Comparison of ENCODE assay signal across 9 cellular contexts in genomic region chr19:3046621-3047306, GRCh38. TPM values are rescaled to one million over a fixed set of nuclear protein-coding genes. Genes with fewer than 3 reads are reported as not detected.
DNase-seq lines count a peak whose midpoint lies in the region; ATAC-seq lines count a peak whose summit lies in the region.
"Had no signal": no experiment of that assay in that cellular context is flagged by ENCODE, and none has a peak within 500 bp of the region (broad histone marks: within the 10 kb centered on the region; RNA-seq: fewer than 3 reads in every experiment).

No MANE protein-coding gene starts in this region.

- no peak overlapping the region for H3K27ac Mint-ChIP-seq in stimulated activated effector memory CD8-positive, alpha-beta T cell treated with anti-CD3 and anti-CD28 coated beads, Interleukin-12 subunit alpha, Interleukin-12 subunit beta, amount 100 ng/mL, for 72 hours

- DNase-seq in NT2/D1 (ENCODE audit: low read depth, low spot score) = no peak
- DNase-seq in left ventricle myocardium superior = peak; percentile 65
- no peak for DNase-seq in stimulated activated effector memory CD8-positive, alpha-beta T cell treated with anti-CD3 and anti-CD28 coated beads, Interleukin-12 subunit alpha, Interleukin-12 subunit beta, amount 100 ng/mL, for 72 hours (ENCODE audit: low spot score in 2 of 2)
- no peak for DNase-seq in HPDE6-E6E7 (ENCODE audit: extremely low spot score)
- DNase-seq in NCI-H1930 (lab: John Stamatoyannopoulos, UW) = no peak
- no peak for DNase-seq in T-helper 1 cell
- no peak for DNase-seq in stimulated activated CD4-positive, alpha-beta T cell treated with anti-CD3 and anti-CD28 coated beads, Interleukin-4, amount 100 ng/mL, for 24 hours
- DNase-seq: activated CD8-positive, alpha-beta memory T cell treated with anti-CD3 and anti-CD28 coated beads, Interleukin-2, amount 50 U/mL, for 48 hours had no signal

- ATAC-seq in left ventricle myocardium superior = peak; percentile 54
- ATAC-seq in stimulated activated effector memory CD8-positive, alpha-beta T cell treated with anti-CD3 and anti-CD28 coated beads, Interleukin-12 subunit alpha, Interleukin-12 subunit beta, amount 100 ng/mL, for 72 hours = no peak

- H3K27me3 ChIP-seq in HUES64 (ENCODE audit: insufficient read depth, low read length) (peaks cover 32% of the 10 kb centered on the region), NT2/D1 (ENCODE audit: insufficient read depth, insufficient read length) (peaks cover 77% of the 10 kb centered on the region)

- peak overlapping the region; percentile 74 for H3K4me3 Mint-ChIP-seq in stimulated activated effector memory CD8-positive, alpha-beta T cell treated with anti-CD3 and anti-CD28 coated beads, Interleukin-12 subunit alpha, Interleukin-12 subunit beta, amount 100 ng/mL, for 72 hours

- no peaks in the 10 kb centered on the region for H3K36me3 Mint-ChIP-seq in stimulated activated effector memory CD8-positive, alpha-beta T cell treated with anti-CD3 and anti-CD28 coated beads, Interleukin-12 subunit alpha, Interleukin-12 subunit beta, amount 100 ng/mL, for 72 hours

- peaks cover 7% of the 10 kb centered on the region for H3K4me1 Mint-ChIP-seq in stimulated activated effector memory CD8-positive, alpha-beta T cell treated with anti-CD3 and anti-CD28 coated beads, Interleukin-12 subunit alpha, Interleukin-12 subunit beta, amount 100 ng/mL, for 72 hours

- H3K36me3 ChIP-seq in HUES64 (ENCODE audit: insufficient read depth, low read length) (no peaks in the 10 kb centered on the region), NT2/D1 (ENCODE audit: insufficient read depth, insufficient read length, low read length) (no peaks in the 10 kb centered on the region)

- peak overlapping the region; percentile 64; the same call in 1 of the 2 replicates for H3K27ac ChIP-seq in HUES64 (ENCODE audit: low read depth, low read length)

- peaks cover 9% of the 10 kb centered on the region for H3K4me1 ChIP-seq in HUES64 (ENCODE audit: insufficient read depth, low read length)
- peaks cover 2% of the 10 kb centered on the region for H3K4me1 ChIP-seq in NT2/D1 (ENCODE audit: insufficient read depth, insufficient read length)

- H3K9ac ChIP-seq in HUES64 (ENCODE audit: low read depth, low read length) (no peak overlapping the region), NT2/D1 (ENCODE audit: insufficient read length, low read depth) (no peak overlapping the region)

- under 1% methylated on average over 23 of the region's 33 CpGs for WGBS in HUES64

- intact Hi-C loops in left ventricle myocardium superior (cut with micrococcal nuclease) = no loop called here

- no peaks in the 10 kb centered on the region for H3K9me3 Mint-ChIP-seq in stimulated activated effector memory CD8-positive, alpha-beta T cell treated with anti-CD3 and anti-CD28 coated beads, Interleukin-12 subunit alpha, Interleukin-12 subunit beta, amount 100 ng/mL, for 72 hours

- H3K9me3 ChIP-seq in HUES64 (ENCODE audit: insufficient read depth, low read depth, low read length) = no peaks in the 10 kb centered on the region
- no peaks in the 10 kb centered on the region for H3K9me3 ChIP-seq in NT2/D1 (ENCODE audit: insufficient read depth, low read length)

- peak overlapping the region; percentile 47 for H3K4me3 ChIP-seq in HUES64 (ENCODE audit: low read length)
- H3K4me3 ChIP-seq in NT2/D1 (ENCODE audit: insufficient read length, low read depth) = peak overlapping the region; percentile 18

RNA-seq across cellular contexts. Expression of gene TLE5, which starts 15.5 kb away (rescaled TPM):
- 95.1 TPM for polyA plus RNA-seq in HUES64 (2013, experiment 1 of 2)
- polyA plus RNA-seq in HUES64 (2013, experiment 2 of 2) = 123 TPM
- total RNA-seq in left ventricle myocardium superior = 846 TPM

RNA-seq across cellular contexts. Expression of gene TLE2, which starts 17.7 kb away (rescaled TPM):
- polyA plus RNA-seq in HUES64 (2013, experiment 1 of 2) = 1.8 TPM
- polyA plus RNA-seq in HUES64 (2013, experiment 2 of 2) = 2.2 TPM
- total RNA-seq in left ventricle myocardium superior = 66.5 TPM

RNA-seq across cellular contexts. Expression of gene GNA11, which starts 47.4 kb away (rescaled TPM):
- 12.7 TPM for polyA plus RNA-seq in HUES64 (2013, experiment 1 of 2)
- polyA plus RNA-seq in HUES64 (2013, experiment 2 of 2) = 12.2 TPM
- total RNA-seq in left ventricle myocardium superior = 74.6 TPM
